ENCODE assay signal across 20 cellular contexts in the genomic region with DNA sequence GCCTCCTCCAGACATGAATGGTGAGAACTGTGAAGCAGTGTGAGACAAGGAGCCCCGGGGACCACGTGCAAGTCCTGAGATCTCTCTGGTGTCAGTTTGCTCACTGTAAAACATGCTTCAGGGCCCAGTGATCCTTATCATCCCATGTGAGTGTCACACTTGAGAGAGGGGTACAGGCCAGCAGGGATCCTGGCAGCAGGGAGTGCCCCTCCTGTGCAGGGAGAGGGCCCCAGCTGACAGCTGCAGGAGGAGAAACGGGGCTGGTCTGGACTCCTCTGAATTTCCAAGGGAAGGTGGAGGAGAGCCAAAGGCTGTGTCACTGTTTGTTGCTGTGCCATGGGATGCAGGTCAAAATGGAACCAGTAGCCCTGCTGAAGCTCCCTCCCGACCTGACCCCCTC. TPM values are rescaled to one million over a fixed set of nuclear protein-coding genes. Genes with fewer than 3 reads are reported as not detected.
A peak's percentile ranks its signal among the peaks of the same experiment; 100 is the strongest.
DNase-seq lines count a peak whose midpoint lies in the region; TF ChIP-seq lines count a peak whose summit lies in the region.
"Had no signal": no experiment of that assay in that cellular context is flagged by ENCODE, and none has a peak within 500 bp of the region (broad histone marks: within the 10 kb centered on the region; RNA-seq: fewer than 3 reads in every experiment).

No MANE protein-coding gene starts in this region.

- peak overlapping the region; percentile 19 to 97 (median 91) for H3K27ac Mint-ChIP-seq in CD8-positive, alpha-beta memory T cell
- H3K27ac Mint-ChIP-seq: activated B cell treated with CpG ODN at 0.5 μM for 24 hours; T-helper 1 cell treated with Interleukin-12 subunit alpha and Interleukin-12 subunit beta and Interleukin-4 antibody, amounts not matched to agents 30 μg/mL and 1 μg/mL, for 36 hours had no signal

- no peaks in the 10 kb centered on the region for H3K9me3 ChIP-seq in CD8-positive, alpha-beta memory T cell (ENCODE audit: low read length)
- H3K9me3 ChIP-seq in HEK293 (ENCODE audit: control insufficient read depth, insufficient read depth, low read depth, low read length) (no peaks in the 10 kb centered on the region), tibial nerve (no peaks in the 10 kb centered on the region), testis (no peaks in the 10 kb centered on the region), sigmoid colon (no peaks in the 10 kb centered on the region)
- H3K9me3 ChIP-seq: BE2C, esophagus squamous epithelium, transverse colon had no signal

- POLR2A ChIA-PET in CD8-positive, alpha-beta memory T cell (lab: Charles Lee) = no interaction called here
- POLR2A ChIA-PET in HEK293 (lab: Yijun Ruan, JAX) = no interaction called here

- H3K9me3 Mint-ChIP-seq in CD8-positive, alpha-beta memory T cell = no peaks in the 10 kb centered on the region
- H3K9me3 Mint-ChIP-seq: activated B cell treated with CpG ODN at 0.5 μM for 24 hours; T-helper 1 cell treated with Interleukin-12 subunit alpha and Interleukin-12 subunit beta and Interleukin-4 antibody, amounts not matched to agents 30 μg/mL and 1 μg/mL, for 36 hours had no signal

- H3K4me1 Mint-ChIP-seq in CD8-positive, alpha-beta memory T cell = peaks cover 39 to 67% (median 53%) of the 10 kb centered on the region in 3 donors
- H3K4me1 Mint-ChIP-seq: activated B cell treated with CpG ODN at 0.5 μM for 24 hours had no signal

- no peaks in the 10 kb centered on the region for H3K27me3 ChIP-seq in CD8-positive, alpha-beta memory T cell (ENCODE audit: insufficient read depth, low read length, poor library complexity, severe bottlenecking)
- H3K27me3 ChIP-seq in tibial nerve (no peaks in the 10 kb centered on the region), testis (no peaks in the 10 kb centered on the region), sigmoid colon (no peaks in the 10 kb centered on the region)
- H3K27me3 ChIP-seq: BE2C, transverse colon had no signal

- DNase-seq in CD8-positive, alpha-beta memory T cell = no peak
- DNase-seq in RPMI7951 (ENCODE audit: low read depth) (peak; percentile 89), left kidney (ENCODE audit: low read depth, low spot score) (peak; percentile 63), tibial nerve (ENCODE audit: low spot score in 2 of 2) (no peak), MV-4-11 (lab: John Stamatoyannopoulos, UW) (no peak), testis (no peak), sigmoid colon (no peak)
- DNase-seq: activated B cell treated with CpG ODN at 0.5 μM for 24 hours, activated gamma-delta T cell treated with Interleukin-2 at 50 U/mL for 16 hours, BE2C, esophagus squamous epithelium, head of caudate nucleus, NCI-H2081 treated with DMSO at 0.1 percent for 48 hours, transverse colon had no signal

- peaks cover 0 to 3% (median 0%) of the 10 kb centered on the region in 3 donors for H3K36me3 Mint-ChIP-seq in CD8-positive, alpha-beta memory T cell

- H3K27me3 Mint-ChIP-seq in CD8-positive, alpha-beta memory T cell = peaks cover 4% of the 10 kb centered on the region in 2 donors
- H3K27me3 Mint-ChIP-seq: activated B cell treated with CpG ODN at 0.5 μM for 24 hours had no signal

- TF ChIP-seq CTCF in HEK293 (tag by site-specific recombination; IDR thresholded peaks at IDR 0.05) (no peak), tibial nerve (IDR thresholded peaks at IDR 0.05) (no peak), testis (IDR thresholded peaks at IDR 0.05) (no peak), sigmoid colon (IDR thresholded peaks at IDR 0.05) (no peak)

- TF ChIP-seq EP300 in tibial nerve (IDR thresholded peaks at IDR 0.05) = no peak
- no peak for TF ChIP-seq EP300 in sigmoid colon (IDR thresholded peaks at IDR 0.05)

- intact Hi-C loops in testis (cut with DNase I; ENCODE audit: low total_unique reads) (no loop called here), sigmoid colon (cut with DNase I) (no loop called here)

- WGBS in tibial nerve, 2 donors = 39 to 42% methylated on average over 4 of the region's 4 CpGs
- WGBS in testis, 2 donors = 46 to 48% methylated on average over 3 to 4 of the region's 4 CpGs
- 31 to 54% methylated on average over 4 of the region's 4 CpGs for WGBS in sigmoid colon, 2 donors

- CTCF ChIA-PET in CD8-positive, alpha-beta memory T cell (lab: Charles Lee) = interaction anchor here (1.4 to 2.3 kb wide), 3 partner anchors 9 to 17 kb away, joined by 3 to 11 read pairs (median 5); no protein-coding TSS in a partner anchor
- CTCF ChIA-PET in HEK293 (lab: Yijun Ruan, JAX) = interaction anchor here (0.6 kb wide), 1 partner anchor 80 kb away, joined by 4 read pairs; no protein-coding TSS in a partner anchor

- no peaks in the 10 kb centered on the region for H3K36me3 ChIP-seq in CD8-positive, alpha-beta memory T cell (ENCODE audit: insufficient read depth, low read length)
- no peaks in the 10 kb centered on the region for H3K36me3 ChIP-seq in HEK293 (ENCODE audit: control insufficient read depth in 2 of 2, insufficient read depth in 1 of 2, low read length in 2 of 2)
- H3K36me3 ChIP-seq in tibial nerve = no peaks in the 10 kb centered on the region
- H3K36me3 ChIP-seq in testis (ENCODE audit: low read depth, missing control alignments) = no peaks in the 10 kb centered on the region
- no peaks in the 10 kb centered on the region for H3K36me3 ChIP-seq in sigmoid colon
- H3K36me3 ChIP-seq: BE2C, esophagus squamous epithelium, transverse colon had no signal

- peak overlapping the region; percentile 43 for H3K27ac ChIP-seq in CD8-positive, alpha-beta memory T cell (ENCODE audit: low read depth, low read length)
- H3K27ac ChIP-seq in HEK293 (ENCODE audit: extremely low read depth, low read depth, low read length) = no peak overlapping the region
- peak overlapping the region in 2 of 4 donors; percentile 35 to 66 for H3K27ac ChIP-seq in tibial nerve
- no peak overlapping the region for H3K27ac ChIP-seq in testis
- H3K27ac ChIP-seq in sigmoid colon = no peak overlapping the region
- H3K27ac ChIP-seq: dorsolateral prefrontal cortex, transverse colon had no signal

- H3K4me1 ChIP-seq in CD8-positive, alpha-beta memory T cell (ENCODE audit: insufficient read depth, low read length) = peaks cover 32% of the 10 kb centered on the region
- H3K4me1 ChIP-seq in HEK293 (ENCODE audit: control insufficient read depth, insufficient read depth, low read length) (no peaks in the 10 kb centered on the region), tibial nerve (peaks cover 0 to 28% (median 5%) of the 10 kb centered on the region in 4 donors), testis (no peaks in the 10 kb centered on the region), sigmoid colon (peaks cover 0 to 17% (median 14%) of the 10 kb centered on the region in 4 donors)
- H3K4me1 ChIP-seq: BE2C, transverse colon had no signal

- peak overlapping the region in 5 of 7 donors; percentile 23 to 81 (median 37) for H3K4me3 Mint-ChIP-seq in CD8-positive, alpha-beta memory T cell
- H3K4me3 Mint-ChIP-seq: activated B cell treated with CpG ODN at 0.5 μM for 24 hours; T-helper 1 cell treated with Interleukin-12 subunit alpha and Interleukin-12 subunit beta and Interleukin-4 antibody, amounts not matched to agents 30 μg/mL and 1 μg/mL, for 36 hours had no signal

- no peak overlapping the region for H3K4me3 ChIP-seq in CD8-positive, alpha-beta memory T cell (ENCODE audit: low read length)
- no peak overlapping the region for H3K4me3 ChIP-seq in HEK293 (ENCODE audit: low read depth, low read length)
- H3K4me3 ChIP-seq in tibial nerve = no peak overlapping the region
- no peak overlapping the region for H3K4me3 ChIP-seq in testis
- no peak overlapping the region for H3K4me3 ChIP-seq in sigmoid colon
- H3K4me3 ChIP-seq: dorsolateral prefrontal cortex, esophagus squamous epithelium, transverse colon had no signal

- TF ChIP-seq POLR2A in tibial nerve (IDR thresholded peaks at IDR 0.05) (no peak), testis (IDR thresholded peaks at IDR 0.05) (no peak), sigmoid colon (IDR thresholded peaks at IDR 0.05) (no peak)

TF ChIP-seq in HEK293, 187 proteins besides CTCF, POLR2A, EP300 and RAD21 (continues in another document):
- peak; percentile 10; the same call in 1 of the 2 replicates for TF ChIP-seq GLIS1 (tag by site-specific recombination; IDR thresholded peaks at IDR 0.05)
- TF ChIP-seq, protein P1, sequence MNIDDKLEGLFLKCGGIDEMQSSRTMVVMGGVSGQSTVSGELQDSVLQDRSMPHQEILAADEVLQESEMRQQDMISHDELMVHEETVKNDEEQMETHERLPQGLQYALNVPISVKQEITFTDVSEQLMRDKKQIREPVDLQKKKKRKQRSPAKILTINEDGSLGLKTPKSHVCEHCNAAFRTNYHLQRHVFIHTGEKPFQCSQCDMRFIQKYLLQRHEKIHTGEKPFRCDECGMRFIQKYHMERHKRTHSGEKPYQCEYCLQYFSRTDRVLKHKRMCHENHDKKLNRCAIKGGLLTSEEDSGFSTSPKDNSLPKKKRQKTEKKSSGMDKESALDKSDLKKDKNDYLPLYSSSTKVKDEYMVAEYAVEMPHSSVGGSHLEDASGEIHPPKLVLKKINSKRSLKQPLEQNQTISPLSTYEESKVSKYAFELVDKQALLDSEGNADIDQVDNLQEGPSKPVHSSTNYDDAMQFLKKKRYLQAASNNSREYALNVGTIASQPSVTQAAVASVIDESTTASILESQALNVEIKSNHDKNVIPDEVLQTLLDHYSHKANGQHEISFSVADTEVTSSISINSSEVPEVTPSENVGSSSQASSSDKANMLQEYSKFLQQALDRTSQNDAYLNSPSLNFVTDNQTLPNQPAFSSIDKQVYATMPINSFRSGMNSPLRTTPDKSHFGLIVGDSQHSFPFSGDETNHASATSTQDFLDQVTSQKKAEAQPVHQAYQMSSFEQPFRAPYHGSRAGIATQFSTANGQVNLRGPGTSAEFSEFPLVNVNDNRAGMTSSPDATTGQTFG (tag by site-specific recombination; IDR thresholded peaks at IDR 0.05; ENCODE audit: borderline replicate concordance) = no peak
- no peak for TF ChIP-seq ZNF510 (tag by site-specific recombination; IDR thresholded peaks at IDR 0.05; ENCODE audit: insufficient replicate concordance)
- no peak for TF ChIP-seq ZNF768 (tag by site-specific recombination; IDR thresholded peaks at IDR 0.05)
- TF ChIP-seq, protein P2, sequence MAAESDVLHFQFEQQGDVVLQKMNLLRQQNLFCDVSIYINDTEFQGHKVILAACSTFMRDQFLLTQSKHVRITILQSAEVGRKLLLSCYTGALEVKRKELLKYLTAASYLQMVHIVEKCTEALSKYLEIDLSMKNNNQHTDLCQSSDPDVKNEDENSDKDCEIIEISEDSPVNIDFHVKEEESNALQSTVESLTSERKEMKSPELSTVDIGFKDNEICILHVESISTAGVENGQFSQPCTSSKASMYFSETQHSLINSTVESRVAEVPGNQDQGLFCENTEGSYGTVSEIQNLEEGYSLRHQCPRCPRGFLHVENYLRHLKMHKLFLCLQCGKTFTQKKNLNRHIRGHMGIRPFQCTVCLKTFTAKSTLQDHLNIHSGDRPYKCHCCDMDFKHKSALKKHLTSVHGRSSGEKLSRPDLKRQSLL (tag by site-specific recombination; IDR thresholded peaks at IDR 0.05) = no peak
- no peak for TF ChIP-seq ZNF596 (tag by site-specific recombination; IDR thresholded peaks at IDR 0.05)

RNA-seq across cellular contexts. Expression of a gene that starts 41.4 kb away (rescaled TPM):
- total RNA-seq in CD8-positive, alpha-beta memory T cell = not detected
- polyA plus RNA-seq in CD8-positive, alpha-beta memory T cell = not detected
- not detected in 2 replicates for total RNA-seq in RPMI7951 (2014; rRNA removed; shearing (Covaris generic))
- total RNA-seq in tibial nerve (not detected), testis (not detected), sigmoid colon (not detected)
- polyA plus RNA-seq in testis (ENCODE audit: insufficient read depth, low read depth, low replicate concordance) (not detected), sigmoid colon (not detected)
- total RNA-seq: activated B cell treated with CpG ODN at 0.5 μM for 24 hours, dorsolateral prefrontal cortex, esophagus squamous epithelium, mononuclear cell, osteoblast, skeletal muscle tissue, transverse colon had no signal

Comparison
In these comparisons a context has a peak if more than half of its experiments do, and no peak if none do; other contexts are left out.
1. DNase-seq: peak in RPMI7951 (single experiment) and left kidney (single experiment); none in CD8-positive, alpha-beta memory T cell (0 of 5), tibial nerve (0 of 2), MV-4-11 (single experiment), testis (single experiment) and sigmoid colon (single experiment).